8 cellular contexts compared by ENCODE assay signal in the genomic region with DNA sequence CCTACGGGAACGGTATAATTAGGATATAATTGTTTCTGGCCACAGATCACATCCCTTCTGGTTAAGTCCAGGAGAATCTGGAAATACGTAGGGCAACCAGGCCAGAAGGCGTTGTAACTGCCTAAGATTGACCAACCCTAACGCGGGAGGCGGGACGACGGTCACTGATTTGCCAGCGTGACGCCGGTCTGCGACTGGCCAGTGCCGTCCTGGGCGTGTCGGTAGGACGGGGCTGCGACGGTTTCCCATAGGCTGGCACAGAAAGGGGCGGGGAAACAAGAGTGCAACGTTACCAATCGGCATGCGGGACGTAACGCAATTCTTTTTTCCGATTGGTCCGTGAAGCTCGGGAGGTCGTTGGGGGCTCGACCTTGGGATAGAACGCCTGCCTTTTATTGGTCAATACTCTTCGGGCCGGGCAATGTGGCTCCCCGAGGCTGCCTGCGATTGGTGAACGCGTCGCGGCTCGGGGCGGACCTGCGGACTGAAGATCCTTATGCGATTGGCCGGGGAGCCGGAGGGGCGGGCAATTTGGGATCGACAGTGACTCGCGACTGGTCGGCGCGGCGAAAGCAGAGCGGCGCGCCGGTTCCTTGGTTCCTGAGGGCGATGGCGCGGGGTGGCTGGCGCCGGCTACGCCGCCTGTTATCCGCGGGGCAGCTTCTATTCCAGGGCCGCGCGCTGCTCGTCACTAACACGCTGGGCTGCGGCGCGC. TPM values are rescaled to one million over a fixed set of nuclear protein-coding genes. Genes with fewer than 3 reads are reported as not detected.
DNase-seq lines count a peak whose midpoint lies in the region; TF ChIP-seq lines count a peak whose summit lies in the region.

A gene (plus strand): TSS at position 546 of the 715 bp plus-strand sequence. CDS start 64 bp downstream, at position 610.

- peaks cover 6% of the 10 kb centered on the region for H3K79me1 ChIP-seq in H9 (ENCODE audit: insufficient read depth, low read depth, low read length, poor library complexity, severe bottlenecking)

- H3K4me3 Mint-ChIP-seq in H9 = peak within 1 kb of the TSS; percentile 84 to 90
- peak within 1 kb of the TSS; percentile 86 to 89 (median 86) for H3K4me3 Mint-ChIP-seq in nephron
- peak within 1 kb of the TSS; percentile 88 for H3K4me3 Mint-ChIP-seq in stimulated activated naive CD8-positive, alpha-beta T cell treated with anti-CD3 and anti-CD28 coated beads, Interleukin-15, Interleukin-2, amounts not matched to agents 100 ng/mL and 50 ng/mL, for 24 hours

- H4K20me1 ChIP-seq in H9 (ENCODE audit: control insufficient read depth, insufficient read depth, insufficient read length) = no peaks in the 10 kb centered on the region

- H3K4me1 ChIP-seq in H9 (ENCODE audit: insufficient read depth, low read length) = no peaks in the 10 kb centered on the region; the same call in 1 of the 2 replicates

- no peak within 1 kb of the TSS for H3K4ac ChIP-seq in H9 (ENCODE audit: low read depth, low read length)

- H3K27ac ChIP-seq in H9 (ENCODE audit: insufficient read length, low read depth, low read length) = no peak within 1 kb of the TSS

- H2AFZ ChIP-seq in H9 (ENCODE audit: low read length) = no peak within 1 kb of the TSS

- H4K8ac ChIP-seq in H9 (replicated peaks; ENCODE audit: insufficient read length, low read depth, low read length) = no peak within 1 kb of the TSS

- no peak within 1 kb of the TSS for H2AK5ac ChIP-seq in H9 (ENCODE audit: insufficient read length, low read length)

- H3K27me3 Mint-ChIP-seq in H9 (ENCODE audit: low read depth) = no peaks in the 10 kb centered on the region; the same call in 1 of the 2 replicates
- H3K27me3 Mint-ChIP-seq in nephron (ENCODE audit: low read depth) = no peaks in the 10 kb centered on the region
- H3K27me3 Mint-ChIP-seq in stimulated activated naive CD8-positive, alpha-beta T cell treated with anti-CD3 and anti-CD28 coated beads, Interleukin-15, Interleukin-2, amounts not matched to agents 100 ng/mL and 50 ng/mL, for 24 hours = no peaks in the 10 kb centered on the region

- H4K91ac ChIP-seq in H9 (ENCODE audit: insufficient read length, low read depth, low read length) = no peak within 1 kb of the TSS

- H2BK15ac ChIP-seq in H9 (ENCODE audit: low read depth, low read length) = no peak within 1 kb of the TSS

- DNase-seq in ELF-1 (ENCODE audit: low read depth, low spot score) = peak; percentile 100
- DNase-seq in H9 = peak; percentile 100
- DNase-seq in MG63 = peak; percentile 100
- DNase-seq in SHP77 treated with DMSO at 0.1 percent for 48 hours (lab: John Stamatoyannopoulos, UW) = peak; percentile 99
- peak; percentile 97 for DNase-seq in activated gamma-delta T cell (lab: John Stamatoyannopoulos, UW)
- peak; percentile 100 for DNase-seq in fibroblast of the aortic adventitia (ENCODE audit: low read depth)

- H3K4me2 ChIP-seq in H9 (ENCODE audit: insufficient read depth, insufficient read length, low read length) = peak within 1 kb of the TSS; percentile 87

- no peaks in the 10 kb centered on the region for H3K9me3 ChIP-seq in H9 (ENCODE audit: control insufficient read depth, low read depth, low read length)
- no peaks in the 10 kb centered on the region for H3K9me3 ChIP-seq in MG63

- H3K14ac ChIP-seq in H9 (ENCODE audit: insufficient read depth, low read length) = no peak within 1 kb of the TSS; the same call in 1 of the 2 replicates

- no peak within 1 kb of the TSS for H2BK120ac ChIP-seq in H9 (ENCODE audit: low read depth, low read length, poor library complexity, severe bottlenecking)

- H2BK5ac ChIP-seq in H9 (ENCODE audit: insufficient read length, low read length) = no peak within 1 kb of the TSS

- no peak within 1 kb of the TSS for H3K23ac ChIP-seq in H9 (ENCODE audit: insufficient read length, low read depth, low read length)

- no peaks in the 10 kb centered on the region; a peak in 1 of 5 replicates for H3K9me3 Mint-ChIP-seq in H9
- no peaks in the 10 kb centered on the region for H3K9me3 Mint-ChIP-seq in nephron
- no peaks in the 10 kb centered on the region for H3K9me3 Mint-ChIP-seq in stimulated activated naive CD8-positive, alpha-beta T cell treated with anti-CD3 and anti-CD28 coated beads, Interleukin-15, Interleukin-2, amounts not matched to agents 100 ng/mL and 50 ng/mL, for 24 hours

- H3K27ac Mint-ChIP-seq in H9 (peak within 1 kb of the TSS; percentile 88 to 96 (median 95)), nephron (peak within 1 kb of the TSS; percentile 95 to 97 (median 95))
- H3K27ac Mint-ChIP-seq in stimulated activated naive CD8-positive, alpha-beta T cell treated with anti-CD3 and anti-CD28 coated beads, Interleukin-15, Interleukin-2, amounts not matched to agents 100 ng/mL and 50 ng/mL, for 24 hours = peak within 1 kb of the TSS; percentile 88

- no CpG with 5 or more reads among the region's 74 CpGs for WGBS in H9 (ENCODE audit: extremely low coverage, insufficient read length, low lambda C conversion rate)

- H3K9ac ChIP-seq in H9 (ENCODE audit: extremely low read depth, insufficient read length, low read length) = peak within 1 kb of the TSS; percentile 5

- H3K4me1 Mint-ChIP-seq in H9 (peaks cover 17 to 20% of the 10 kb centered on the region in 2 experiments), nephron (peaks cover 14% of the 10 kb centered on the region)
- peaks cover 34% of the 10 kb centered on the region for H3K4me1 Mint-ChIP-seq in stimulated activated naive CD8-positive, alpha-beta T cell treated with anti-CD3 and anti-CD28 coated beads, Interleukin-15, Interleukin-2, amounts not matched to agents 100 ng/mL and 50 ng/mL, for 24 hours (ENCODE audit: low read depth)

- no peak within 1 kb of the TSS for H4K5ac ChIP-seq in H9 (ENCODE audit: insufficient read length, low read depth, low read length)

- H3K27me3 ChIP-seq in H9 (ENCODE audit: insufficient read depth, low read length) (no peaks in the 10 kb centered on the region), MG63 (no peaks in the 10 kb centered on the region)

- peaks cover 8% of the 10 kb centered on the region for H3K23me2 ChIP-seq in H9 (ENCODE audit: insufficient read length, low read depth, low read length, poor library complexity, severe bottlenecking)

- H2BK12ac ChIP-seq in H9 (ENCODE audit: insufficient read length, low read depth, low read length) = no peak within 1 kb of the TSS

- H3K56ac ChIP-seq in H9 (ENCODE audit: insufficient read length, low read depth, low read length) = no peak within 1 kb of the TSS

- H3K4me3 ChIP-seq in MG63 = peak within 1 kb of the TSS; percentile 86
- peak within 1 kb of the TSS; percentile 89 for H3K4me3 ChIP-seq in fibroblast of the aortic adventitia (ENCODE audit: low read depth, low read length)

- no peak within 1 kb of the TSS for H2BK20ac ChIP-seq in H9 (ENCODE audit: low read depth, low read length, poor library complexity, severe bottlenecking)

- peaks cover 4% of the 10 kb centered on the region for H3K36me3 ChIP-seq in MG63

- peak within 1 kb of the TSS; percentile 39 for H3K18ac ChIP-seq in H9 (ENCODE audit: insufficient read length, low read depth, low read length)

- peaks cover 3 to 18% (median 18%) of the 10 kb centered on the region in 3 experiments for H3K36me3 Mint-ChIP-seq in H9 (ENCODE audit: insufficient read depth in 1 of 3, low read depth in 3 of 3)
- H3K36me3 Mint-ChIP-seq in nephron (ENCODE audit: low read depth) = no peaks in the 10 kb centered on the region
- no peaks in the 10 kb centered on the region for H3K36me3 Mint-ChIP-seq in stimulated activated naive CD8-positive, alpha-beta T cell treated with anti-CD3 and anti-CD28 coated beads, Interleukin-15, Interleukin-2, amounts not matched to agents 100 ng/mL and 50 ng/mL, for 24 hours (ENCODE audit: low read depth)

- TF ChIP-seq CTCF in H9 (conservative IDR thresholded peaks at IDR 0.05) (no peak), fibroblast of the aortic adventitia (IDR thresholded peaks at IDR 0.05; ENCODE audit: insufficient read depth, low read length) (no peak), nephron (IDR thresholded peaks at IDR 0.05; ENCODE audit: unreplicated experiment in 3 of 3) (no peak)

- peaks cover 2% of the 10 kb centered on the region; the same call in 1 of the 2 replicates for H3K79me2 ChIP-seq in H9 (ENCODE audit: insufficient read depth, low read length)

- H3T11ph ChIP-seq in H9 (ENCODE audit: low read length) = no peak within 1 kb of the TSS

RNA-seq across cellular contexts. Expression of the gene that starts here (rescaled TPM):
- total RNA-seq in H9 (2021) = 22.4 and 26.4 TPM in 2 replicates
- 8.2 and 29.5 TPM in 2 replicates for total RNA-seq in MG63 (2014; rRNA removed; shearing (Covaris generic); ENCODE audit: low replicate concordance)
- 4.4 and 11.7 TPM in 2 replicates for total RNA-seq in fibroblast of the aortic adventitia (ENCODE audit: low replicate concordance)
